8 cellular contexts compared by ENCODE assay signal in the genomic region with DNA sequence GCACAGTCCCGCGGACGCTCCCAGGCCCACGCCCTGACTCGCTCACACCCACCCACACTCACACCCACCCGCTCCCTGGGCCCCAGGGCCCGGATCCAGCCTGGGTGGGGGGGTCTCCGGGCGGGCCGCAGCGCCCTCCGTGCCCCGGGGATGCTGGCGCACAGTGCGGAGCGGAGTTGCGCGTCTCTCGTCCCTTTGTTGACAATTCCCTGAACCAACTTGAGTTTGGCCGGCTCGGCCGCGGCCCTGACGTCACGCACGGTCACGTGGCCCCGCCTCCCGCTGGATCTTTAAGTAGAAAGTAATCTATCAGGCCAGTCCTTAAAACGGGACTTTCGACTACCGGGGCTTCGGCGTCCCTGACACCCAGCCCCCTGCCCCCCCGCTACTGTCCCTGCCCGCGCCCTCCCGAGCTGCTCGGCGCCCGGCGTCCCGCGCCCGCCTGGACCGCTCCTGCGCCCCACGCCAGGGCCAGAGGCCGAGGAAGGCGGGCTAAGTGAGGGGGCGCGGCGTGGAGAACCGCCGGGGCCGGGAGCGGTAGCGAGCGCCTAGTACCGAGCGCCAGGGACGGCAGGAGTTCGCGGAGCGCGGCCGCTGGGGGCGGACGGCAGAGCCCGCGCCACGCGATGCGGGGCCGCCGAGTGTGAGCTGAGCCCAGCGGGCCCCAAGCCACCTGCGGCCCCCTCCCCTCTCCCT. TPM values are rescaled to one million over a fixed set of nuclear protein-coding genes. Genes with fewer than 3 reads are reported as not detected.
DNase-seq lines count a peak whose midpoint lies in the region; ATAC-seq and TF ChIP-seq lines count a peak whose summit lies in the region.

A gene (plus strand): TSS at position 320 of the 696 bp plus-strand sequence. CDS start 492 bp downstream, outside the sequence.

- peaks cover 56% of the 10 kb centered on the region for H3K4me1 Mint-ChIP-seq in dendritic cell treated with granulocyte-macrophage colony-stimulating factor and Interleukin-4, amounts not matched to agents 40 ng/mL and 50 ng/mL, for 4 days (ENCODE audit: low read depth)

- H3K27ac ChIP-seq in SJCRH30 (no peak within 1 kb of the TSS; the same call in 1 of the 2 replicates), tibial nerve (peak within 1 kb of the TSS; percentile 93 to 99 (median 96))

- 1 to 2% methylated on average over 42 to 62 of the region's 78 CpGs for WGBS in tibial nerve, 2 donors

- DNase-seq in AG10803 (ENCODE audit: low read depth) (peak; percentile 24), SJCRH30 (peak; percentile 68 to 78), lung microvascular endothelial cell (ENCODE audit: low read depth in 2 of 2) (peak; percentile 45 to 55), tibial nerve (ENCODE audit: low spot score in 2 of 2) (peak; percentile 53 to 57), RKO (ENCODE audit: low spot score) (no peak)

- TF ChIP-seq CTCF in AG10803 (conservative IDR thresholded peaks at IDR 0.05; ENCODE audit: low read length) (no peak), tibial nerve (IDR thresholded peaks at IDR 0.05) (peak in 1 of 5 experiments; percentile 14)

- H3K9me3 ChIP-seq in SJCRH30 (replicated peaks) = no peaks in the 10 kb centered on the region; the same call in 1 of the 2 replicates
- H3K9me3 ChIP-seq in tibial nerve = no peaks in the 10 kb centered on the region

- H3K4me3 ChIP-seq in AG10803 (ENCODE audit: low read length) (peak within 1 kb of the TSS; percentile 52), SJCRH30 (peak within 1 kb of the TSS; percentile 83), tibial nerve (peak within 1 kb of the TSS; percentile 50 to 69 (median 55))

- H3K36me3 ChIP-seq in SJCRH30 (no peaks in the 10 kb centered on the region), tibial nerve (peaks cover 0 to 3% (median 0%) of the 10 kb centered on the region in 3 donors)

- intact Hi-C loops in dendritic cell treated with granulocyte-macrophage colony-stimulating factor and Interleukin-4, amounts not matched to agents 40 ng/mL and 50 ng/mL, for 4 days (cut with micrococcal nuclease) = loop anchor here (5.0 kb wide), 1 partner anchor 45 kb away; a partner anchor contains a TSS

- H3K27me3 Mint-ChIP-seq in dendritic cell treated with granulocyte-macrophage colony-stimulating factor and Interleukin-4, amounts not matched to agents 40 ng/mL and 50 ng/mL, for 4 days = peaks cover 83% of the 10 kb centered on the region

- peak within 1 kb of the TSS; percentile 71 for H3K4me3 Mint-ChIP-seq in dendritic cell treated with granulocyte-macrophage colony-stimulating factor and Interleukin-4, amounts not matched to agents 40 ng/mL and 50 ng/mL, for 4 days

- peak; percentile 44 to 84 for TF ChIP-seq POLR2A in tibial nerve (IDR thresholded peaks at IDR 0.05)

- peak; percentile 53 for ATAC-seq in GM18502 (IDR thresholded peaks at IDR 0.05; ENCODE audit: poor library complexity, unreplicated experiment)
- peak; percentile 38 for ATAC-seq in HG03460 (IDR thresholded peaks at IDR 0.05; ENCODE audit: unreplicated experiment)

- TF ChIP-seq EP300 in tibial nerve (IDR thresholded peaks at IDR 0.05) = peak; percentile 27 to 95

- H3K36me3 Mint-ChIP-seq in dendritic cell treated with granulocyte-macrophage colony-stimulating factor and Interleukin-4, amounts not matched to agents 40 ng/mL and 50 ng/mL, for 4 days (ENCODE audit: low read depth) = no peaks in the 10 kb centered on the region

- H3K27ac Mint-ChIP-seq in dendritic cell treated with granulocyte-macrophage colony-stimulating factor and Interleukin-4, amounts not matched to agents 40 ng/mL and 50 ng/mL, for 4 days = peak within 1 kb of the TSS; percentile 54

- H3K27me3 ChIP-seq in SJCRH30 = no peaks in the 10 kb centered on the region; the same call in 1 of the 2 replicates
- peaks cover 6 to 96% of the 10 kb centered on the region in 2 donors for H3K27me3 ChIP-seq in tibial nerve

- H3K4me1 ChIP-seq in SJCRH30 (no peaks in the 10 kb centered on the region), tibial nerve (peaks cover 0 to 60% (median 11%) of the 10 kb centered on the region in 4 donors)

- peaks cover 8% of the 10 kb centered on the region for H3K9me3 Mint-ChIP-seq in dendritic cell treated with granulocyte-macrophage colony-stimulating factor and Interleukin-4, amounts not matched to agents 40 ng/mL and 50 ng/mL, for 4 days

RNA-seq across cellular contexts. Expression of the gene that starts here (rescaled TPM):
- total RNA-seq in SJCRH30 (2014; rRNA removed; shearing (Covaris generic)) = 0.18 and 0.55 TPM in 2 replicates
- total RNA-seq in lung microvascular endothelial cell (not detected in 2 replicates), tibial nerve (10 to 100 TPM; 15.9 to 37.6 (median 25.6) TPM)

Comparison
In these comparisons a context has a peak if more than half of its experiments do, and no peak if none do; other contexts are left out.
1. RNA of the gene that starts here (total RNA-seq): 15.9 to 37.6 TPM in tibial nerve; 0.18 to 0.55 TPM in SJCRH30 and not detected in lung microvascular endothelial cell; every median in the first group is over 10 times any median in the second.
2. Peak in DNase-seq and H3K4me3 ChIP-seq in SJCRH30; RNA of the gene not detected or under 1 TPM.
3. Peak in DNase-seq in lung microvascular endothelial cell; RNA of the gene not detected or under 1 TPM.
4. Peak in every context shown above with its lines, with median percentiles within 50 percentile points of each other: H3K4me3 ChIP-seq.